ENCODE assay signal across 7 cellular contexts in the genomic region with DNA sequence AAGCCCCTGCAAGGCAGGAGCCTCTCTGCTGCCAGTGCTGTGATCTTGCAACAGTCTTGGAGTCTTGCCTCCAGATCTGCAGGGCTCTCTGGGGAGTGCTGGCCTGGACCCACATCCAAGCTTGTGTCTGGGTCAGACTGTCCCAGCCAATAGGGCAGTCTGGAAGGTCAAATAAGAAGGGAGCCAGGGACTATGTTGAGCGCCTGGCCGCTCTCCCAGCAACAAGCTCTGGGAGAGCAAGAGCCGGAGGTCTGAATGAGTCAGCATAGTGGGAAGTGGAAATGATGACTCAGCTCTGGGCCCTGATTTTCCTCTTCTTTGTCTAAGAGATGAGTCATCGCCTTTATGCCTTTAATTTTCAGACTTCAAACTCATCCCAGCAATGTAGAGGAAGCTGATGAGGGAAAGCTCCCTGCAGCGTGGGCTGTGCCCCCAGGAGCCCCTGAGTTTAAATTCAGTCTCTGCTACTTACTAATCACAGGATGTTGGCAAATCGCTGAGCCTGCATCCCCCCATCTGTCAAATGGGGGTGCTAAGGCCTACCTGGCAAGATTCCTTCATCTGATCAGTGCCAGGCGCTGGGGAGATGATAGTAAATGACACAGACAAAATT. TPM values are rescaled to one million over a fixed set of nuclear protein-coding genes. Genes with fewer than 3 reads are reported as not detected.
DNase-seq lines count a peak whose midpoint lies in the region; ATAC-seq lines count a peak whose summit lies in the region.

No MANE protein-coding gene starts in this region.

- peaks cover 0 to 9% (median 0%) of the 10 kb centered on the region in 5 donors for H3K27me3 Mint-ChIP-seq in naive thymus-derived CD4-positive, alpha-beta T cell
- no peaks in the 10 kb centered on the region for H3K27me3 Mint-ChIP-seq in stimulated activated naive CD8-positive, alpha-beta T cell treated with anti-CD3 and anti-CD28 coated beads, Interleukin-15, amount 100 ng/mL, for 72 hours

- H3K4me1 Mint-ChIP-seq in naive thymus-derived CD4-positive, alpha-beta T cell, result peaks cover 0 to 23% (median 0%) of the 10 kb centered on the region in 7 donors
- peaks cover 35% of the 10 kb centered on the region for H3K4me1 Mint-ChIP-seq in stimulated activated naive CD8-positive, alpha-beta T cell treated with anti-CD3 and anti-CD28 coated beads, Interleukin-15, amount 100 ng/mL, for 72 hours

- ATAC-seq in GM18502 (IDR thresholded peaks at IDR 0.05; ENCODE audit: poor library complexity, unreplicated experiment) (peak; percentile 85), HG02870 (IDR thresholded peaks at IDR 0.05; ENCODE audit: unreplicated experiment) (peak; percentile 81)
- peak; percentile 73 for ATAC-seq in naive thymus-derived CD4-positive, alpha-beta T cell
- peak; percentile 66 for ATAC-seq in stimulated activated naive CD8-positive, alpha-beta T cell treated with anti-CD3 and anti-CD28 coated beads, Interleukin-15, amount 100 ng/mL, for 72 hours

- DNase-seq in NCI-H446 (lab: John Stamatoyannopoulos, UW), result peak; percentile 73 to 89
- DNase-seq in activated T-cell treated with anti-CD3 and anti-CD28 coated beads for 4 hours, result peak; percentile 53
- DNase-seq in fibroblast of gingiva (ENCODE audit: low read depth), result peak; percentile 100
- peak in 1 of 9 donors; percentile 60 for DNase-seq in naive thymus-derived CD4-positive, alpha-beta T cell
- peak in 1 of 2 donors; percentile 41 for DNase-seq in stimulated activated naive CD8-positive, alpha-beta T cell treated with anti-CD3 and anti-CD28 coated beads, Interleukin-15, amount 100 ng/mL, for 72 hours

- no peak overlapping the region for H3K4me3 Mint-ChIP-seq in naive thymus-derived CD4-positive, alpha-beta T cell
- H3K4me3 Mint-ChIP-seq in stimulated activated naive CD8-positive, alpha-beta T cell treated with anti-CD3 and anti-CD28 coated beads, Interleukin-15, amount 100 ng/mL, for 72 hours, result peak overlapping the region in 1 of 2 donors; percentile 59

- H3K36me3 Mint-ChIP-seq in naive thymus-derived CD4-positive, alpha-beta T cell, result peaks cover 0 to 9% (median 5%) of the 10 kb centered on the region in 5 donors

- no peaks in the 10 kb centered on the region for H3K4me1 ChIP-seq in naive thymus-derived CD4-positive, alpha-beta T cell (ENCODE audit: control insufficient read depth in 2 of 2, insufficient read depth in 2 of 2, low read length in 2 of 2)

- POLR2A ChIA-PET in naive thymus-derived CD4-positive, alpha-beta T cell (lab: Charles Lee), result no interaction called here

- CTCF ChIA-PET in naive thymus-derived CD4-positive, alpha-beta T cell (lab: Charles Lee), result interaction anchor here (1.1 kb wide), 1 partner anchor 10 kb away, joined by 4 read pairs; no protein-coding TSS in a partner anchor

- H3K27ac Mint-ChIP-seq in naive thymus-derived CD4-positive, alpha-beta T cell, result peak overlapping the region in 1 of 9 donors; percentile 43
- peak overlapping the region in 1 of 2 donors; percentile 65 for H3K27ac Mint-ChIP-seq in stimulated activated naive CD8-positive, alpha-beta T cell treated with anti-CD3 and anti-CD28 coated beads, Interleukin-15, amount 100 ng/mL, for 72 hours

- H3K9me3 Mint-ChIP-seq in naive thymus-derived CD4-positive, alpha-beta T cell, result peaks cover 2 to 22% (median 12%) of the 10 kb centered on the region in 11 donors
- peaks cover 10 to 14% of the 10 kb centered on the region in 2 donors for H3K9me3 Mint-ChIP-seq in stimulated activated naive CD8-positive, alpha-beta T cell treated with anti-CD3 and anti-CD28 coated beads, Interleukin-15, amount 100 ng/mL, for 72 hours

- no peak overlapping the region for H3K4me3 ChIP-seq in naive thymus-derived CD4-positive, alpha-beta T cell (ENCODE audit: low read length)

- H3K27ac ChIP-seq in naive thymus-derived CD4-positive, alpha-beta T cell (ENCODE audit: low read depth, low read length), result no peak overlapping the region

- no peaks in the 10 kb centered on the region for H3K27me3 ChIP-seq in naive thymus-derived CD4-positive, alpha-beta T cell (ENCODE audit: control insufficient read depth in 2 of 2, insufficient read depth in 2 of 2, low read length in 2 of 2)

- H3K36me3 ChIP-seq in naive thymus-derived CD4-positive, alpha-beta T cell (ENCODE audit: control insufficient read depth in 2 of 3, insufficient read depth in 3 of 3, low read length in 3 of 3), result no peaks in the 10 kb centered on the region

- intact Hi-C loops in naive thymus-derived CD4-positive, alpha-beta T cell (cut with micrococcal nuclease), result no loop called here

- peaks cover 0 to 6% (median 0%) of the 10 kb centered on the region in 3 experiments for H3K9me3 ChIP-seq in naive thymus-derived CD4-positive, alpha-beta T cell (ENCODE audit: control insufficient read depth in 2 of 3, low read length in 3 of 3)

RNA-seq across cellular contexts. Expression of a gene that starts 43.6 kb away (rescaled TPM):
- total RNA-seq in naive thymus-derived CD4-positive, alpha-beta T cell, result 100 to 1,000 TPM in 2 of 5 experiments, 10 to 100 TPM in 3; 69.6 to 136 (median 87.3) TPM
- polyA plus RNA-seq in naive thymus-derived CD4-positive, alpha-beta T cell, result 10 to 100 TPM; 11.4 to 17.5 TPM
